8 cellular contexts compared by ENCODE assay signal in genomic region chr1:224333309-224333926, GRCh38. TPM values are rescaled to one million over a fixed set of nuclear protein-coding genes. Genes with fewer than 3 reads are reported as not detected.
DNase-seq lines count a peak whose midpoint lies in the region; ATAC-seq and TF ChIP-seq lines count a peak whose summit lies in the region.

No MANE protein-coding gene starts in this region.

- peak overlapping the region; percentile 28 for H3K27ac Mint-ChIP-seq in T-helper 1 cell treated with Interleukin-12 subunit alpha and Interleukin-12 subunit beta and Interleukin-4 antibody, amounts not matched to agents 30 μg/mL and 1 μg/mL, for 36 hours

- TF ChIP-seq CTCF in C4-2B (conservative IDR thresholded peaks at IDR 0.05) (peak; percentile 87), osteoblast (IDR thresholded peaks at IDR 0.05; ENCODE audit: extremely low read depth, low read depth, low read length) (peak; percentile 71)

- H3K79me2 ChIP-seq in osteoblast (ENCODE audit: insufficient read depth, low read length), result peaks cover 17% of the 10 kb centered on the region

- DNase-seq in NCI-H146 treated with DMSO at 0.1 percent for 48 hours (lab: John Stamatoyannopoulos, UW; ENCODE audit: unreplicated experiment) (peak; percentile 45), fibroblast of peridontal ligament (ENCODE audit: extremely low read depth) (peak; percentile 78), osteoblast (ENCODE audit: insufficient read length, low spot score, missing footprints) (peak; percentile 41), mucosa of gallbladder (ENCODE audit: low spot score) (no peak)

- no peaks in the 10 kb centered on the region for H3K9me3 ChIP-seq in osteoblast (ENCODE audit: low read depth, low read length)

- peaks cover 22% of the 10 kb centered on the region for H3K4me1 Mint-ChIP-seq in T-helper 1 cell treated with Interleukin-12 subunit alpha and Interleukin-12 subunit beta and Interleukin-4 antibody, amounts not matched to agents 30 μg/mL and 1 μg/mL, for 36 hours (ENCODE audit: low read depth)

- H3K36me3 ChIP-seq in osteoblast (ENCODE audit: insufficient read depth, low read length), result no peaks in the 10 kb centered on the region

- H2AFZ ChIP-seq in osteoblast (ENCODE audit: low read length), result peak overlapping the region; percentile 61

- peak overlapping the region; percentile 29 for H3K4me3 Mint-ChIP-seq in T-helper 1 cell treated with Interleukin-12 subunit alpha and Interleukin-12 subunit beta and Interleukin-4 antibody, amounts not matched to agents 30 μg/mL and 1 μg/mL, for 36 hours

- no peaks in the 10 kb centered on the region for H3K27me3 Mint-ChIP-seq in T-helper 1 cell treated with Interleukin-12 subunit alpha and Interleukin-12 subunit beta and Interleukin-4 antibody, amounts not matched to agents 30 μg/mL and 1 μg/mL, for 36 hours (ENCODE audit: low read depth)

- H3K27ac ChIP-seq in C4-2B (peak overlapping the region; percentile 98), osteoblast (ENCODE audit: low read depth, low read length) (peak overlapping the region; percentile 78)

- peak overlapping the region; percentile 76 for H3K4me2 ChIP-seq in osteoblast (ENCODE audit: insufficient read depth, low read length)

- no peaks in the 10 kb centered on the region for H4K20me1 ChIP-seq in osteoblast (ENCODE audit: insufficient read depth, low read length)

- H3K9me3 Mint-ChIP-seq in T-helper 1 cell treated with Interleukin-12 subunit alpha and Interleukin-12 subunit beta and Interleukin-4 antibody, amounts not matched to agents 30 μg/mL and 1 μg/mL, for 36 hours, result no peaks in the 10 kb centered on the region

- peak overlapping the region; percentile 36 for H3K4me3 ChIP-seq in osteoblast (ENCODE audit: insufficient read depth, low read length)

- no peaks in the 10 kb centered on the region for H3K27me3 ChIP-seq in osteoblast (ENCODE audit: insufficient read depth, low read length)

- ATAC-seq in GM18498 (IDR thresholded peaks at IDR 0.05; ENCODE audit: unreplicated experiment) (peak; percentile 53), HG02884 (IDR thresholded peaks at IDR 0.05; ENCODE audit: unreplicated experiment) (peak; percentile 43)

- H3K4me1 ChIP-seq in osteoblast (ENCODE audit: insufficient read depth, low read length), result peaks cover 30% of the 10 kb centered on the region

- H3K36me3 Mint-ChIP-seq in T-helper 1 cell treated with Interleukin-12 subunit alpha and Interleukin-12 subunit beta and Interleukin-4 antibody, amounts not matched to agents 30 μg/mL and 1 μg/mL, for 36 hours (ENCODE audit: low read depth), result no peaks in the 10 kb centered on the region

RNA-seq across cellular contexts. Expression of gene NVL, which starts 3.4 kb away (rescaled TPM):
- total RNA-seq in osteoblast (20.6 and 23.9 TPM in 2 replicates), mucosa of gallbladder (17.6 TPM)

RNA-seq across cellular contexts. Expression of gene CNIH4, which starts 23.3 kb away (rescaled TPM):
- total RNA-seq in osteoblast, result 36.2 and 46.3 TPM in 2 replicates
- 40.8 TPM for total RNA-seq in mucosa of gallbladder
